In the genomic region with DNA sequence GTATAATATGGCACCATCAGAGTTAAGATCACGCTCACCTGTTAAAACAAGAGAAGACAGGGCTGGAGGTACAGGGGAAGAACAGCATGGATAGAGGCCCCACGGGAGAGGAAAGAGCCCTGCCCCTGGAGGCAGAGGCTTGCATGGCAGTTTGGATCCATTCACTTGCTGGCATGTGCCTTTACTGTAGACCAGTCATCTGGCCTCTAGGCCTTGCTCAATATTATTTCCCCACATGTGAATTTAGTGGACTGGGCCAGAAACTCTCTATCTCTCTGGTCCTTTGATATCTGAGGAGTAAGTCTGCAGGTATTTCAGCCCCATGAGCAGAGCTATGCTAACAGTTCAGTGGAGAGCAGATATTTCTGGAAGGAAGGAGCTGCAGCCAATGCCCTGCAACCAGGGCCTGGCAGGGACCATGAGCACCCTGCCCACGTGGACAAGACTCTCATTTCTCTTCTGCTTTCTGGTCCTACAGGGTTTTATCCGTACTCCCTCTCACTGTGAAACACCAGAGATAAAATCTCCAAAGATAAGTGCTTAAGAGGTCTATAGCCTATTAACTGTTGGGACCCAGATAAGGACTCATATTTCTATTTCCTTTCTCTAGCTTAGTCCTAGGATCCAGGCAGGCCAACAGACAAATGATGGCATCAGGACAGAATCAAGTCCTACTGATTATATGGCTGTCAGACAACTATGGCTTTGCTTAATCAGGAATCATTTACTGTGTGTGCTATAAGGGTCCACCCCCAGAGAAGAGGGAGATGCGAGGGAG, we compare ENCODE assay signal across 9 cellular contexts.
A peak's percentile ranks its signal among the peaks of the same experiment; 100 is the strongest.
DNase-seq lines count a peak whose midpoint lies in the region; ATAC-seq and TF ChIP-seq lines count a peak whose summit lies in the region.
"Had no signal": no experiment of that assay in that cellular context is flagged by ENCODE, and none has a peak within 500 bp of the region (broad histone marks: within the 10 kb centered on the region; RNA-seq: fewer than 3 reads in every experiment).

No MANE protein-coding gene starts in this region.

- no peaks in the 10 kb centered on the region for H3K9me3 Mint-ChIP-seq in neural crest cell

- H3K79me2 ChIP-seq in Loucy (ENCODE audit: insufficient read depth, low read length), result no peaks in the 10 kb centered on the region

- peak overlapping the region; percentile 95 for H3K27ac ChIP-seq in caudate nucleus (ENCODE audit: low read depth, low read length)

- H3K9ac ChIP-seq in Loucy (ENCODE audit: low read depth, low read length, poor library complexity, severe bottlenecking), result no peak overlapping the region

- H3K4me1 ChIP-seq in Loucy (ENCODE audit: insufficient read depth, low read length, poor library complexity, severe bottlenecking), result no peaks in the 10 kb centered on the region

- no peaks in the 10 kb centered on the region for H3K9me3 ChIP-seq in Loucy (ENCODE audit: insufficient read depth, low read depth, low read length)

- no peaks in the 10 kb centered on the region for H3K36me3 Mint-ChIP-seq in neural crest cell (ENCODE audit: low read depth)

- TF ChIP-seq CTCF in GM12865 (IDR thresholded peaks at IDR 0.05; ENCODE audit: insufficient read depth, low read depth, low read length, missing control alignments), result peak; percentile 38
- peak; percentile 51 for TF ChIP-seq CTCF in Loucy (conservative IDR thresholded peaks at IDR 0.05; ENCODE audit: low read length)
- TF ChIP-seq CTCF in neural crest cell (conservative IDR thresholded peaks at IDR 0.05), result peak; percentile 31

- H3K36me3 ChIP-seq in Loucy (ENCODE audit: insufficient read depth, low read length), result no peaks in the 10 kb centered on the region

- no peak overlapping the region for H2AFZ ChIP-seq in Loucy (ENCODE audit: low read length)

- ATAC-seq in HG03457 (IDR thresholded peaks at IDR 0.05; ENCODE audit: unreplicated experiment) (no peak), GM19328 (IDR thresholded peaks at IDR 0.05; ENCODE audit: unreplicated experiment) (no peak)

- H3K27ac Mint-ChIP-seq in neural crest cell (ENCODE audit: unreplicated experiment), result no peak overlapping the region

- H3K4me1 Mint-ChIP-seq in neural crest cell, result peaks cover 20% of the 10 kb centered on the region

- no peaks in the 10 kb centered on the region for H3K27me3 Mint-ChIP-seq in neural crest cell (ENCODE audit: low read depth)

- no peaks in the 10 kb centered on the region for H3K9me2 ChIP-seq in Loucy (replicated peaks; ENCODE audit: low read depth, low read length)

- H3K4me3 Mint-ChIP-seq in neural crest cell, result no peak overlapping the region

- H3K27me3 ChIP-seq in Loucy (ENCODE audit: insufficient read depth, low read length, poor library complexity, severe bottlenecking), result no peaks in the 10 kb centered on the region

- H3F3A ChIP-seq in Loucy (ENCODE audit: low read depth), result no peaks in the 10 kb centered on the region

- no peak overlapping the region for H3K4me2 ChIP-seq in Loucy (ENCODE audit: low read depth, low read length, poor library complexity, severe bottlenecking)

- no peaks in the 10 kb centered on the region for H4K20me1 ChIP-seq in Loucy (ENCODE audit: insufficient read depth, low read length, poor library complexity, severe bottlenecking)

- H3K4me3 ChIP-seq in GM12865 (ENCODE audit: low read depth, low read length) (no peak overlapping the region), Loucy (ENCODE audit: low read length, poor library complexity, severe bottlenecking) (no peak overlapping the region)

- DNase-seq in GM12865 (ENCODE audit: low read depth), result no peak
- no peak for DNase-seq in caudate nucleus (lab: John Stamatoyannopoulos, UW)
- no peak for DNase-seq in neural crest cell (ENCODE audit: low read depth, low spot score)
- DNase-seq in amniotic stem cell (lab: John Stamatoyannopoulos, UW), result no peak
- DNase-seq: MV-4-11, T-helper 9 cell had no signal
